29 cellular contexts compared by ENCODE assay signal in genomic region chr10:85926136-85926535, GRCh38.
"Had no signal": no experiment of that assay in that cellular context is flagged by ENCODE, and none has a peak within 500 bp of the region (broad histone marks: within the 10 kb centered on the region; RNA-seq: fewer than 3 reads in every experiment).

No MANE protein-coding gene starts in this region.

- H3K27me3 ChIP-seq: adrenal gland, body of pancreas, colonic mucosa had no signal

- H3K9me3 ChIP-seq: adrenal gland, body of pancreas, colonic mucosa had no signal

- H3K27ac ChIP-seq: adrenal gland, body of pancreas, colonic mucosa, epithelial cell of prostate, WERI-Rb-1 had no signal

- FAIRE-seq: endometrium, endothelial cell of umbilical vein, frontal cortex had no signal

- DNase-seq: activated B cell treated with CpG ODN at 0.5 μM for 24 hours; activated CD4-positive, alpha-beta memory T cell treated with anti-CD3 and anti-CD28 coated beads, Interleukin-2, amount 10 ng/mL, durations not matched to agents 7 days and 5 days; activated CD4-positive, alpha-beta T cell treated with anti-CD3 and anti-CD28 coated beads for 48 hours; activated CD8-positive, alpha-beta memory T cell treated with anti-CD3 and anti-CD28 coated beads for 24 hours; activated effector memory CD4-positive, alpha-beta T cell treated with Interleukin-2 at 50 U/mL for 16 hours; activated gamma-delta T cell treated with Interleukin-2 at 50 U/mL for 16 hours; activated naive CD4-positive, alpha-beta T cell treated with Interleukin-2 at 50 U/mL for 16 hours; activated naive CD8-positive, alpha-beta T cell treated with anti-CD3 and anti-CD28 coated beads for 36 hours; activated naive CD8-positive, alpha-beta T cell treated with anti-CD3 and anti-CD28 coated beads, Interleukin-2, amount 50 U/mL, for 24 hours; activated T-cell treated with anti-CD3 and anti-CD28 coated beads, Interleukin-2, amount 50 U/mL, for 4 hours; adrenal gland; amygdala; aorta; body of pancreas; caudate nucleus; colonic mucosa; effector CD8-positive, alpha-beta T cell; foreskin fibroblast; head of caudate nucleus; T-helper 1 cell; T-helper 17 cell; T1000; WERI-Rb-1 had no signal

- H3K4me1 ChIP-seq: adrenal gland, body of pancreas, colonic mucosa had no signal

- H3K4me3 ChIP-seq: adrenal gland, body of pancreas, colonic mucosa had no signal

- ATAC-seq: activated CD4-positive, CD25-positive, alpha-beta regulatory T cell treated with anti-CD3 and anti-CD28 coated beads, Interleukin-2, amount 50 U/mL, for 24 hours; activated naive CD8-positive, alpha-beta T cell treated with anti-CD3 and anti-CD28 coated beads, Interleukin-2, amount 50 U/mL, for 24 hours; activated T-cell treated with anti-CD3 and anti-CD28 coated beads, Interleukin-2, amount 50 U/mL, for 4 hours; activated T-helper 17 cell treated with anti-CD3 and anti-CD28 coated beads, Interleukin-2, amount 50 U/mL, for 72 hours; body of pancreas; T-helper 17 cell had no signal

- H3K36me3 ChIP-seq: adrenal gland, colonic mucosa, WERI-Rb-1 had no signal
